Comparison of ENCODE assay signal across 1 cellular context in genomic region chr13:33845572-33846305, GRCh38.
TF ChIP-seq lines count a peak whose summit lies in the region.

No MANE protein-coding gene starts in this region.

TF ChIP-seq in K562, 482 proteins besides CTCF, POLR2A, EP300 and RAD21 (continued from another document):
- TF ChIP-seq THRB (CRISPR knock-in tag; conservative IDR thresholded peaks at IDR 0.05): no peak
- TF ChIP-seq PCBP2 (IDR thresholded peaks at IDR 0.05; ENCODE audit: low read depth, low read length, poor library complexity, severe bottlenecking): no peak
- TF ChIP-seq, protein P1, sequence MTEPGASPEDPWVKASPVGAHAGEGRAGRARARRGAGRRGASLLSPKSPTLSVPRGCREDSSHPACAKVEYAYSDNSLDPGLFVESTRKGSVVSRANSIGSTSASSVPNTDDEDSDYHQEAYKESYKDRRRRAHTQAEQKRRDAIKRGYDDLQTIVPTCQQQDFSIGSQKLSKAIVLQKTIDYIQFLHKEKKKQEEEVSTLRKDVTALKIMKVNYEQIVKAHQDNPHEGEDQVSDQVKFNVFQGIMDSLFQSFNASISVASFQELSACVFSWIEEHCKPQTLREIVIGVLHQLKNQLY (CRISPR knock-in tag; conservative IDR thresholded peaks at IDR 0.05): no peak
TF ChIP-seq in K562: peak in this region for 2.
